In the genomic region with DNA sequence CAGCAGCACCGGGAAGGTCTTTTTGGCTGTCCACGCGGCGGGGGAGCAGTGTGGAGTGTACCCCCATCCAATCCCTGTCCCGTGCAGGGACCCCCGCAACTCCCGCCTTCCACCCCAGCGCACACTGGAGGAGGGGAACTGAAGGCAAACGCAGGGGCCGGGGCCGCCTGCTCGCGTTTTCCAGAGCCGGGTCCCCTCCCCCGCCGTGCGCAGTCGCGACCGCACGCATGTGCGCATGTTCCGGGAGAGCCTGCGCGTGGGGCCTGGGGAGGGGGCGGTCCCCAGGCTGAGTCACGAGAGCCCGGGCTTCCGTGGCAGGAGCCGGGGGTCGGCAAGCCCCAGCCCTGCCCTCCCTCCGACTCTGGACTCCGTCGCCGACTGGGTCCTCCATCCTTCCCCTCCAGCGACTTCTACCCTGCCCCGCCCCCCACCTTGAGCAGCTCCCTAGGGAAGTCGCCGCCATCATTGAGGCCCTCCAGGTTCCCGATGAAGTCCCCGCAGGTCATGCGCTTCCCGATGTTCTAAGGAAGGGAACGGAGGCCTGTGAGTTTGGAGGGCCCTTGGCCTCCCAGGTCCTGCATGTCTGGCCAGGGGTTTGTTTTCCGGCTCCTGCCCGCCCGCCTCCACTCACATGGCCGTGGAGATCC, we compare ENCODE assay signal across 9 cellular contexts. TPM values are rescaled to one million over a fixed set of nuclear protein-coding genes. Genes with fewer than 3 reads are reported as not detected.
DNase-seq lines count a peak whose midpoint lies in the region; ATAC-seq and TF ChIP-seq lines count a peak whose summit lies in the region.
"Had no signal": no experiment of that assay in that cellular context is flagged by ENCODE, and none has a peak within 500 bp of the region (broad histone marks: within the 10 kb centered on the region; RNA-seq: fewer than 3 reads in every experiment).

No MANE protein-coding gene starts in this region.

- intact Hi-C loops in breast epithelium (cut with DNase I; ENCODE audit: low total_unique reads), result no loop called here
- intact Hi-C loops in MCF 10A (cut with micrococcal nuclease), result no loop called here
- intact Hi-C loops in uterus (cut with DNase I; ENCODE audit: low total_unique reads), result no loop called here

- H3K27me3 ChIP-seq in breast epithelium (peaks cover 2 to 69% of the 10 kb centered on the region in 2 donors), ectodermal cell (ENCODE audit: control insufficient read depth, insufficient read depth, low read length, poor library complexity, severe bottlenecking) (peaks cover 71% of the 10 kb centered on the region), uterus (peaks cover 0 to 9% of the 10 kb centered on the region in 2 donors), Karpas-422 (ENCODE audit: low read length) (no peaks in the 10 kb centered on the region)

- CTCF ChIA-PET in MCF 10A (lab: Yijun Ruan, JAX), result interaction anchor here (0.6 to 1.5 kb wide), 4 partner anchors 8 to 175 kb away, joined by 4 to 9 read pairs (median 6); no protein-coding TSS in a partner anchor

- H3K4me3 ChIP-seq in breast epithelium, result peak overlapping the region in 2 of 3 donors; percentile 56 to 65
- peak overlapping the region; percentile 31 for H3K4me3 ChIP-seq in ectodermal cell (ENCODE audit: insufficient read depth, low read depth, low read length)
- peak overlapping the region; percentile 38 to 46 for H3K4me3 ChIP-seq in uterus
- no peak overlapping the region for H3K4me3 ChIP-seq in Karpas-422 (ENCODE audit: low read length)
- H3K4me3 ChIP-seq: BLaER1 treated with 17β-estradiol and CSF1 and Interleukin-3, amounts not matched to agents 10 nM and 100 nM had no signal

- H4K20me1 ChIP-seq in Karpas-422 (ENCODE audit: insufficient read depth, low read depth, low read length), result no peaks in the 10 kb centered on the region

- no peak overlapping the region for H2AFZ ChIP-seq in Karpas-422 (ENCODE audit: low read length)

- no peak overlapping the region for H3K9ac ChIP-seq in Karpas-422 (ENCODE audit: low read length)
- H3K9ac ChIP-seq: BLaER1 treated with 17β-estradiol and CSF1 and Interleukin-3, amounts not matched to agents 10 nM and 100 nM had no signal

- H3K9me2 ChIP-seq in Karpas-422 (replicated peaks; ENCODE audit: insufficient read depth, low read length), result no peaks in the 10 kb centered on the region

- H3K27ac Mint-ChIP-seq in MCF 10A (ENCODE audit: low read depth, unreplicated experiment), result no peak overlapping the region
- H3K27ac Mint-ChIP-seq in natural killer cell treated with Interleukin-12 subunit alpha and Interleukin-12 subunit beta and Interleukin-15 and Interleukin-18, amount 100 ng/mL, for 72 hours, result peak overlapping the region in 1 of 2 donors; percentile 32

- H3K4me1 ChIP-seq in breast epithelium, result no peaks in the 10 kb centered on the region
- H3K4me1 ChIP-seq in ectodermal cell (ENCODE audit: control insufficient read depth, insufficient read depth, low read length), result peaks cover 63% of the 10 kb centered on the region
- peaks cover 0 to 4% of the 10 kb centered on the region in 2 donors for H3K4me1 ChIP-seq in uterus
- H3K4me1 ChIP-seq in Karpas-422 (ENCODE audit: low read length), result peaks cover 9% of the 10 kb centered on the region

- H3K79me2 ChIP-seq in Karpas-422 (ENCODE audit: low read length), result no peaks in the 10 kb centered on the region

- TF ChIP-seq CTCF in breast epithelium (IDR thresholded peaks at IDR 0.05) (no peak), MCF 10A (IDR thresholded peaks at IDR 0.05; ENCODE audit: unreplicated experiment) (no peak), uterus (IDR thresholded peaks at IDR 0.05) (no peak)

- no peaks in the 10 kb centered on the region for H3K9me3 Mint-ChIP-seq in MCF 10A (ENCODE audit: unreplicated experiment)
- H3K9me3 Mint-ChIP-seq in natural killer cell treated with Interleukin-12 subunit alpha and Interleukin-12 subunit beta and Interleukin-15 and Interleukin-18, amount 100 ng/mL, for 72 hours, result no peaks in the 10 kb centered on the region

- ATAC-seq in natural killer cell treated with Interleukin-12 subunit alpha and Interleukin-12 subunit beta and Interleukin-15 and Interleukin-18, amount 100 ng/mL, for 72 hours, result no peak
- ATAC-seq in HG03565 (IDR thresholded peaks at IDR 0.05; ENCODE audit: unreplicated experiment), result no peak

- no peaks in the 10 kb centered on the region for H3K9me3 ChIP-seq in breast epithelium
- H3K9me3 ChIP-seq in ectodermal cell (ENCODE audit: control insufficient read depth, low read length), result no peaks in the 10 kb centered on the region
- H3K9me3 ChIP-seq in uterus, result no peaks in the 10 kb centered on the region
- H3K9me3 ChIP-seq in Karpas-422 (ENCODE audit: low read length), result no peaks in the 10 kb centered on the region
- H3K9me3 ChIP-seq: BLaER1 treated with 17β-estradiol and CSF1 and Interleukin-3, amounts not matched to agents 10 nM and 100 nM had no signal

- BruUV-seq in MCF 10A (replicated peaks; lab: Mats Ljungman, UMichigan), result no TSS peak

- peaks cover 54% of the 10 kb centered on the region for H3K27me3 Mint-ChIP-seq in MCF 10A (ENCODE audit: insufficient read depth, unreplicated experiment)
- peaks cover 32 to 33% of the 10 kb centered on the region in 2 donors for H3K27me3 Mint-ChIP-seq in natural killer cell treated with Interleukin-12 subunit alpha and Interleukin-12 subunit beta and Interleukin-15 and Interleukin-18, amount 100 ng/mL, for 72 hours

- POLR2A ChIA-PET in MCF 10A (lab: Yijun Ruan, JAX), result interaction anchor here (1.4 to 1.9 kb wide), 2 partner anchors 10 to 15 kb away, joined by 7 to 9 read pairs; a partner anchor contains a TSS

- no peaks in the 10 kb centered on the region for H3K4me1 Mint-ChIP-seq in MCF 10A (ENCODE audit: insufficient read depth, unreplicated experiment)
- H3K4me1 Mint-ChIP-seq in natural killer cell treated with Interleukin-12 subunit alpha and Interleukin-12 subunit beta and Interleukin-15 and Interleukin-18, amount 100 ng/mL, for 72 hours (ENCODE audit: low read depth in 2 of 2), result peaks cover 28 to 40% of the 10 kb centered on the region in 2 donors

- H3K27ac ChIP-seq in breast epithelium (peak overlapping the region in 1 of 2 donors; percentile 32), ectodermal cell (ENCODE audit: insufficient read depth, low read depth, low read length, poor library complexity, severe bottlenecking) (no peak overlapping the region), uterus (peak overlapping the region; percentile 87 to 91), Karpas-422 (ENCODE audit: low read length) (no peak overlapping the region)
- H3K27ac ChIP-seq: BLaER1 treated with 17β-estradiol and CSF1 and Interleukin-3, amounts not matched to agents 10 nM and 100 nM had no signal

- DNase-seq in breast epithelium (ENCODE audit: low spot score in 2 of 2) (no peak), MCF 10A (ENCODE audit: unreplicated experiment) (no peak), uterus (peak in 1 of 2 donors; percentile 54), Karpas-422 (no peak), DMS79 treated with DMSO at 0.1 percent for 48 hours (lab: John Stamatoyannopoulos, UW) (no peak)
- no peak for DNase-seq in natural killer cell treated with Interleukin-12 subunit alpha and Interleukin-12 subunit beta and Interleukin-15 and Interleukin-18, amount 100 ng/mL, for 72 hours (ENCODE audit: low spot score)

- H3K36me3 ChIP-seq in breast epithelium, result no peaks in the 10 kb centered on the region
- no peaks in the 10 kb centered on the region for H3K36me3 ChIP-seq in ectodermal cell (ENCODE audit: control insufficient read depth, insufficient read depth, low read length)
- no peaks in the 10 kb centered on the region for H3K36me3 ChIP-seq in uterus
- H3K36me3 ChIP-seq in Karpas-422 (ENCODE audit: insufficient read depth, low read length), result no peaks in the 10 kb centered on the region
- H3K36me3 ChIP-seq: BLaER1 treated with 17β-estradiol and CSF1 and Interleukin-3, amounts not matched to agents 10 nM and 100 nM had no signal

- H3K36me3 Mint-ChIP-seq in MCF 10A (ENCODE audit: insufficient read depth, unreplicated experiment), result no peaks in the 10 kb centered on the region
- peaks cover 5% of the 10 kb centered on the region for H3K36me3 Mint-ChIP-seq in natural killer cell treated with Interleukin-12 subunit alpha and Interleukin-12 subunit beta and Interleukin-15 and Interleukin-18, amount 100 ng/mL, for 72 hours

- TF ChIP-seq POLR2A in breast epithelium (IDR thresholded peaks at IDR 0.05) (no peak), uterus (IDR thresholded peaks at IDR 0.05) (peak in 1 of 2 donors; percentile 55)

- H3K4me2 ChIP-seq in Karpas-422 (ENCODE audit: low read depth, low read length, poor library complexity, severe bottlenecking), result no peak overlapping the region
- H3K4me2 ChIP-seq: BLaER1 treated with 17β-estradiol and CSF1 and Interleukin-3, amounts not matched to agents 10 nM and 100 nM had no signal

- 6 to 8% methylated on average over 48 of the region's 48 CpGs for WGBS in ectodermal cell, 2 experiments

- H3K4me3 Mint-ChIP-seq in MCF 10A (ENCODE audit: unreplicated experiment), result no peak overlapping the region
- H3K4me3 Mint-ChIP-seq in natural killer cell treated with Interleukin-12 subunit alpha and Interleukin-12 subunit beta and Interleukin-15 and Interleukin-18, amount 100 ng/mL, for 72 hours, result peak overlapping the region; percentile 84

RNA-seq across cellular contexts. Expression of a gene that starts 8.0 kb away (rescaled TPM):
- total RNA-seq in breast epithelium (10 to 100 TPM in 1 of 3 donors, 1 to 10 TPM in 1, under 1 TPM in 1; 0.96 to 13.4 (median 6.3) TPM), MCF 10A (2022) (0.66 and 0.75 TPM in 2 replicates), uterus (100 to 1,000 TPM in 1 of 4 donors, 10 to 100 TPM in 2, not detected in 1; 31.3 to 114 (median 37.3) TPM)
- 6.1 TPM for polyA plus RNA-seq in ectodermal cell (2013, experiment 1 of 4)
- polyA plus RNA-seq in ectodermal cell (2013, experiment 2 of 4), result 5.4 TPM
- polyA plus RNA-seq in ectodermal cell (2013, experiment 3 of 4), result 5.8 TPM
- polyA plus RNA-seq in ectodermal cell (2013, experiment 4 of 4), result 7.0 TPM
- 1 to 10 TPM; 2.3 to 7.6 TPM for total RNA-seq in natural killer cell treated with Interleukin-12 subunit alpha and Interleukin-12 subunit beta and Interleukin-15 and Interleukin-18, amount 100 ng/mL, for 72 hours
- 0.19 and 0.61 TPM in 2 replicates for total RNA-seq in Karpas-422 (2014; rRNA removed; shearing (Covaris generic); ENCODE audit: low replicate concordance)

RNA-seq across cellular contexts. Expression of a gene that starts 10.1 kb away (rescaled TPM):
- 10 to 100 TPM; 16.8 to 24.8 (median 21.0) TPM for total RNA-seq in breast epithelium
- 11.1 and 11.3 TPM in 2 replicates for total RNA-seq in MCF 10A (2022)
- polyA plus RNA-seq in ectodermal cell (2013, experiment 1 of 4), result 6.9 TPM
- 5.9 TPM for polyA plus RNA-seq in ectodermal cell (2013, experiment 2 of 4)
- 8.9 TPM for polyA plus RNA-seq in ectodermal cell (2013, experiment 3 of 4)
- polyA plus RNA-seq in ectodermal cell (2013, experiment 4 of 4), result 8.7 TPM
- total RNA-seq in natural killer cell treated with Interleukin-12 subunit alpha and Interleukin-12 subunit beta and Interleukin-15 and Interleukin-18, amount 100 ng/mL, for 72 hours, result 10 to 100 TPM; 22.0 to 23.7 TPM
- total RNA-seq in uterus, result 10 to 100 TPM in 3 of 4 donors, 1 to 10 TPM in 1; 6.8 to 40.0 (median 16.7) TPM
- 2.4 and 3.6 TPM in 2 replicates for total RNA-seq in Karpas-422 (2014; rRNA removed; shearing (Covaris generic); ENCODE audit: low replicate concordance)

RNA-seq across cellular contexts. Expression of a gene that starts 15.0 kb away (rescaled TPM):
- total RNA-seq in breast epithelium (10 to 100 TPM; 11.0 to 21.0 (median 18.9) TPM), MCF 10A (2022) (60.9 and 76.2 TPM in 2 replicates), uterus (10 to 100 TPM in 2 of 4 donors, 1 to 10 TPM in 2; 6.4 to 61.7 (median 10.7) TPM)
- polyA plus RNA-seq in ectodermal cell (2013, experiment 1 of 4), result 22.6 TPM
- 16.3 TPM for polyA plus RNA-seq in ectodermal cell (2013, experiment 2 of 4)
- polyA plus RNA-seq in ectodermal cell (2013, experiment 3 of 4), result 15.0 TPM
- 17.0 TPM for polyA plus RNA-seq in ectodermal cell (2013, experiment 4 of 4)
- 100 to 1,000 TPM; 370 to 522 TPM for total RNA-seq in natural killer cell treated with Interleukin-12 subunit alpha and Interleukin-12 subunit beta and Interleukin-15 and Interleukin-18, amount 100 ng/mL, for 72 hours
- total RNA-seq in Karpas-422 (2014; rRNA removed; shearing (Covaris generic); ENCODE audit: low replicate concordance), result 3.1 and 7.4 TPM in 2 replicates

RNA-seq across cellular contexts. Expression of a gene that starts 21.8 kb away (rescaled TPM):
- total RNA-seq in breast epithelium, result 10 to 100 TPM; 49.8 to 54.4 (median 50.3) TPM
- 55.0 and 64.5 TPM in 2 replicates for total RNA-seq in MCF 10A (2022)
- polyA plus RNA-seq in ectodermal cell (2013, experiment 1 of 4), result 106 TPM
- 103 TPM for polyA plus RNA-seq in ectodermal cell (2013, experiment 2 of 4)
- polyA plus RNA-seq in ectodermal cell (2013, experiment 3 of 4), result 91.0 TPM
- 98.4 TPM for polyA plus RNA-seq in ectodermal cell (2013, experiment 4 of 4)
- total RNA-seq in natural killer cell treated with Interleukin-12 subunit alpha and Interleukin-12 subunit beta and Interleukin-15 and Interleukin-18, amount 100 ng/mL, for 72 hours, result 10 to 100 TPM; 39.8 to 58.5 TPM
- total RNA-seq in uterus, result 10 to 100 TPM; 26.2 to 51.6 (median 35.6) TPM
- total RNA-seq in Karpas-422 (2014; rRNA removed; shearing (Covaris generic); ENCODE audit: low replicate concordance), result 27.1 and 34.1 TPM in 2 replicates

RNA-seq across cellular contexts. Expression of a gene that starts 40.8 kb away (rescaled TPM):
- total RNA-seq in breast epithelium (under 1 TPM in 2 of 3 donors, not detected in 1; 0.33 to 0.59 TPM), MCF 10A (2022) (0.49 and 0.63 TPM in 2 replicates), uterus (under 1 TPM in 1 of 4 donors, not detected in 3; 0.21 TPM)
- polyA plus RNA-seq in ectodermal cell (2013, experiment 1 of 4), result not detected
- 0.12 TPM for polyA plus RNA-seq in ectodermal cell (2013, experiment 2 of 4)
- polyA plus RNA-seq in ectodermal cell (2013, experiment 3 of 4), result not detected
- not detected for polyA plus RNA-seq in ectodermal cell (2013, experiment 4 of 4)
- under 1 TPM in 1 of 2 donors, not detected in 1; 0.98 TPM for total RNA-seq in natural killer cell treated with Interleukin-12 subunit alpha and Interleukin-12 subunit beta and Interleukin-15 and Interleukin-18, amount 100 ng/mL, for 72 hours
- total RNA-seq in Karpas-422 (2014; rRNA removed; shearing (Covaris generic); ENCODE audit: low replicate concordance), result 0.78 TPM in 1 of 2 replicates, not detected in the other

Comparison
In these comparisons a context has a peak if more than half of its experiments do, and no peak if none do; other contexts are left out.
1. H3K27ac ChIP-seq: peak in uterus (2 of 2); none in ectodermal cell (single experiment) and Karpas-422 (single experiment).